Comparison of ENCODE assay signal across 2 cellular contexts in the genomic region with DNA sequence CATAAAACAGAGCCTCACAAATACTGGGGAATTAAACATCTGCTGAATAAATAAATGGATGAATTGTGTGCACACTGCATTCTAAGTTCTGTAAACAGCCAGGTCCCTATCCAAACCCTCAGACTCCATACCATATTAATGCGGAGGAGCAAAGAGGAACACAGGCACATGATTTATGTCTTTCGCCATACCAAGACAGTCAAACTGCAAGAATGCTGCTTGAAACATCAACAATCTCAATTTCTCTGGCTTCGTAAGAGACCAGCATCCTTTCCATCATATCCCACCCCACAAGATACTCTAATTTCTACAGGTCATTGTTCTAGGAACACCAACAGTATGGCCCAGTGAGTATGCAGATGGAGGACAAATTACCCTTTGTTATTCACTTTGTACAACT.
TF ChIP-seq lines count a peak whose summit lies in the region.

No MANE protein-coding gene starts in this region.

TF ChIP-seq in HepG2, 621 proteins besides CTCF, POLR2A, EP300 and RAD21:
- TF ChIP-seq TFDP2 (CRISPR knock-in tag; IDR thresholded peaks at IDR 0.05) (no peak), ZNF282 (IDR thresholded peaks at IDR 0.05; ENCODE audit: partially characterized antibody) (no peak), PHF21A (CRISPR knock-in tag; IDR thresholded peaks at IDR 0.05) (no peak), MAFG (CRISPR knock-in tag; IDR thresholded peaks at IDR 0.05) (no peak), ZNF816 (CRISPR knock-in tag; IDR thresholded peaks at IDR 0.05; ENCODE audit: borderline replicate concordance) (no peak), PHF5A (CRISPR knock-in tag; IDR thresholded peaks at IDR 0.05; ENCODE audit: low read depth, unreplicated experiment) (no peak), BCL6 (CRISPR knock-in tag; IDR thresholded peaks at IDR 0.05) (no peak), ZNF614 (CRISPR knock-in tag; IDR thresholded peaks at IDR 0.05; ENCODE audit: borderline replicate concordance) (no peak)
- TF ChIP-seq, protein P1, sequence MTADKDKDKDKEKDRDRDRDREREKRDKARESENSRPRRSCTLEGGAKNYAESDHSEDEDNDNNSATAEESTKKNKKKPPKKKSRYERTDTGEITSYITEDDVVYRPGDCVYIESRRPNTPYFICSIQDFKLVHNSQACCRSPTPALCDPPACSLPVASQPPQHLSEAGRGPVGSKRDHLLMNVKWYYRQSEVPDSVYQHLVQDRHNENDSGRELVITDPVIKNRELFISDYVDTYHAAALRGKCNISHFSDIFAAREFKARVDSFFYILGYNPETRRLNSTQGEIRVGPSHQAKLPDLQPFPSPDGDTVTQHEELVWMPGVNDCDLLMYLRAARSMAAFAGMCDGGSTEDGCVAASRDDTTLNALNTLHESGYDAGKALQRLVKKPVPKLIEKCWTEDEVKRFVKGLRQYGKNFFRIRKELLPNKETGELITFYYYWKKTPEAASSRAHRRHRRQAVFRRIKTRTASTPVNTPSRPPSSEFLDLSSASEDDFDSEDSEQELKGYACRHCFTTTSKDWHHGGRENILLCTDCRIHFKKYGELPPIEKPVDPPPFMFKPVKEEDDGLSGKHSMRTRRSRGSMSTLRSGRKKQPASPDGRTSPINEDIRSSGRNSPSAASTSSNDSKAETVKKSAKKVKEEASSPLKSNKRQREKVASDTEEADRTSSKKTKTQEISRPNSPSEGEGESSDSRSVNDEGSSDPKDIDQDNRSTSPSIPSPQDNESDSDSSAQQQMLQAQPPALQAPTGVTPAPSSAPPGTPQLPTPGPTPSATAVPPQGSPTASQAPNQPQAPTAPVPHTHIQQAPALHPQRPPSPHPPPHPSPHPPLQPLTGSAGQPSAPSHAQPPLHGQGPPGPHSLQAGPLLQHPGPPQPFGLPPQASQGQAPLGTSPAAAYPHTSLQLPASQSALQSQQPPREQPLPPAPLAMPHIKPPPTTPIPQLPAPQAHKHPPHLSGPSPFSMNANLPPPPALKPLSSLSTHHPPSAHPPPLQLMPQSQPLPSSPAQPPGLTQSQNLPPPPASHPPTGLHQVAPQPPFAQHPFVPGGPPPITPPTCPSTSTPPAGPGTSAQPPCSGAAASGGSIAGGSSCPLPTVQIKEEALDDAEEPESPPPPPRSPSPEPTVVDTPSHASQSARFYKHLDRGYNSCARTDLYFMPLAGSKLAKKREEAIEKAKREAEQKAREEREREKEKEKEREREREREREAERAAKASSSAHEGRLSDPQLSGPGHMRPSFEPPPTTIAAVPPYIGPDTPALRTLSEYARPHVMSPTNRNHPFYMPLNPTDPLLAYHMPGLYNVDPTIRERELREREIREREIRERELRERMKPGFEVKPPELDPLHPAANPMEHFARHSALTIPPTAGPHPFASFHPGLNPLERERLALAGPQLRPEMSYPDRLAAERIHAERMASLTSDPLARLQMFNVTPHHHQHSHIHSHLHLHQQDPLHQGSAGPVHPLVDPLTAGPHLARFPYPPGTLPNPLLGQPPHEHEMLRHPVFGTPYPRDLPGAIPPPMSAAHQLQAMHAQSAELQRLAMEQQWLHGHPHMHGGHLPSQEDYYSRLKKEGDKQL (CRISPR knock-in tag; IDR thresholded peaks at IDR 0.05; ENCODE audit: low read depth) = no peak
TF ChIP-seq in HepG2: peak in this region for 0.

TF ChIP-seq in SK-N-SH treated with all-trans-retinoic acid at 6 μM for 48 hours, 23 proteins besides CTCF, POLR2A, EP300 and RAD21:
- TF ChIP-seq ZNF565 (CRISPR knock-in tag; conservative IDR thresholded peaks at IDR 0.05; ENCODE audit: low read depth) (no peak), PPARA (CRISPR knock-in tag; IDR thresholded peaks at IDR 0.05; ENCODE audit: borderline replicate concordance) (no peak), CSRNP3 (CRISPR knock-in tag; IDR thresholded peaks at IDR 0.05) (no peak), ZC3H10 (CRISPR knock-in tag; IDR thresholded peaks at IDR 0.05) (no peak), TCF4 (CRISPR knock-in tag; IDR thresholded peaks at IDR 0.05; ENCODE audit: borderline replicate concordance) (no peak)
